1 cellular context compared by ENCODE assay signal in genomic region chr4:164204434-164204833, GRCh38.
TF ChIP-seq lines count a peak whose summit lies in the region.

No MANE protein-coding gene starts in this region.

TF ChIP-seq in neural cell, 6 proteins besides CTCF, POLR2A, EP300 and RAD21 (continued from another document):
- TF ChIP-seq REST (IDR thresholded peaks at IDR 0.05; ENCODE audit: borderline replicate concordance): peak; percentile 98
- no peak for TF ChIP-seq MXI1 (conservative IDR thresholded peaks at IDR 0.05; ENCODE audit: poor library complexity, severe bottlenecking)
